ENCODE assay signal across 10 cellular contexts in genomic region chr2:63058742-63059433, GRCh38. TPM values are rescaled to one million over a fixed set of nuclear protein-coding genes. Genes with fewer than 3 reads are reported as not detected.
A peak's percentile ranks its signal among the peaks of the same experiment; 100 is the strongest.
DNase-seq lines count a peak whose midpoint lies in the region; ATAC-seq, FAIRE-seq and TF ChIP-seq lines count a peak whose summit lies in the region.
"Had no signal": no experiment of that assay in that cellular context is flagged by ENCODE, and none has a peak within 500 bp of the region (broad histone marks: within the 10 kb centered on the region; RNA-seq: fewer than 3 reads in every experiment).

No MANE protein-coding gene starts in this region.

- WGBS in spleen, 5 donors, result 5 to 8% (median 5%) methylated on average over 42 to 58 of the region's 58 CpGs
- 13 to 17% methylated on average over 1 to 12 of the region's 58 CpGs for WGBS in esophagus squamous epithelium, 2 donors

- intact Hi-C loops in spleen (cut with DNase I; ENCODE audit: low total_unique reads), result no loop called here
- intact Hi-C loops in esophagus squamous epithelium (cut with DNase I), result no loop called here

- H3K9me2 ChIP-seq in GM23338 (ENCODE audit: insufficient read depth), result no peaks in the 10 kb centered on the region

- H3K79me2 ChIP-seq in GM23338 (replicated peaks; ENCODE audit: insufficient read depth) (no peaks in the 10 kb centered on the region), keratinocyte (ENCODE audit: control insufficient read depth, insufficient read depth, low read length) (no peaks in the 10 kb centered on the region)

- no peak for TF ChIP-seq CTCF in GM23338 (conservative IDR thresholded peaks at IDR 0.05; ENCODE audit: low read depth in 2 of 2)
- no peak for TF ChIP-seq CTCF in keratinocyte (optimal IDR thresholded peaks at IDR 0.05 in 1 of 3, IDR thresholded peaks at IDR 0.05 in 1 of 3, conservative IDR thresholded peaks at IDR 0.05 in 1 of 3; ENCODE audit: extremely low read depth in 1 of 3, insufficient read depth in 2 of 3, low read length in 3 of 3)
- TF ChIP-seq CTCF in spleen (IDR thresholded peaks at IDR 0.05 in 8 of 11, conservative IDR thresholded peaks at IDR 0.05 in 3 of 11), result no peak
- TF ChIP-seq CTCF in esophagus squamous epithelium (IDR thresholded peaks at IDR 0.05), result no peak

- DNase-seq in GM23338 (ENCODE audit: low spot score) (peak; percentile 70), keratinocyte (ENCODE audit: low read depth, low spot score) (no peak), spleen (no peak), esophagus squamous epithelium (lab: John Stamatoyannopoulos, UW) (no peak), globus pallidus (ENCODE audit: low spot score) (no peak)
- no peak for DNase-seq in activated T-cell treated with anti-CD3 and anti-CD28 coated beads, Interleukin-2, amount 50 U/mL, for 4 hours
- DNase-seq in effector CD4-positive, alpha-beta T cell, result no peak
- DNase-seq: cortex of kidney, NCI-H345 had no signal

- peaks cover 28% of the 10 kb centered on the region for H3F3A ChIP-seq in GM23338 (replicated peaks; ENCODE audit: low read depth)

- no peak for FAIRE-seq in keratinocyte (lab: Jason Lieb, UNC)

- no peak overlapping the region for H3K27ac Mint-ChIP-seq in GM23338

- H3K4me1 ChIP-seq in GM23338 (ENCODE audit: insufficient read depth), result peaks cover 47% of the 10 kb centered on the region
- H3K4me1 ChIP-seq in keratinocyte (ENCODE audit: control insufficient read depth, extremely low read depth, insufficient read depth, low read length), result peaks cover 2% of the 10 kb centered on the region
- H3K4me1 ChIP-seq in spleen, result peaks cover 32 to 67% (median 61%) of the 10 kb centered on the region in 6 donors
- peaks cover 28 to 65% (median 43%) of the 10 kb centered on the region in 3 donors for H3K4me1 ChIP-seq in esophagus squamous epithelium

- peaks cover 9% of the 10 kb centered on the region; the same call in 1 of the 3 replicates for H3K36me3 Mint-ChIP-seq in GM23338 (ENCODE audit: low read depth)
- H3K36me3 Mint-ChIP-seq in activated T-cell treated with anti-CD3 and anti-CD28 coated beads, Interleukin-2, amount 50 U/mL, for 4 hours (ENCODE audit: insufficient read depth), result no peaks in the 10 kb centered on the region

- peaks cover 2% of the 10 kb centered on the region for H3K9me3 ChIP-seq in keratinocyte (ENCODE audit: control insufficient read depth, low read depth, low read length)
- H3K9me3 ChIP-seq in spleen, result peaks cover 0 to 16% (median 0%) of the 10 kb centered on the region in 8 donors
- no peaks in the 10 kb centered on the region for H3K9me3 ChIP-seq in esophagus squamous epithelium

- H3K9me3 Mint-ChIP-seq in GM23338, result peaks cover 11% of the 10 kb centered on the region; the same call in 2 of the 3 replicates
- H3K9me3 Mint-ChIP-seq in activated T-cell treated with anti-CD3 and anti-CD28 coated beads, Interleukin-2, amount 50 U/mL, for 4 hours, result peaks cover 5% of the 10 kb centered on the region

- peak overlapping the region; percentile 70 for H3K4me3 Mint-ChIP-seq in GM23338
- H3K4me3 Mint-ChIP-seq in activated T-cell treated with anti-CD3 and anti-CD28 coated beads, Interleukin-2, amount 50 U/mL, for 4 hours, result peak overlapping the region; percentile 9

- no peak overlapping the region for H3K9ac ChIP-seq in keratinocyte (ENCODE audit: control insufficient read depth, extremely low read depth, insufficient read depth, low read length)

- H3K4me1 Mint-ChIP-seq in GM23338, result peaks cover 52% of the 10 kb centered on the region
- H3K4me1 Mint-ChIP-seq in activated T-cell treated with anti-CD3 and anti-CD28 coated beads, Interleukin-2, amount 50 U/mL, for 4 hours (ENCODE audit: low read depth), result peaks cover 47% of the 10 kb centered on the region

- no peaks in the 10 kb centered on the region for H3K36me3 ChIP-seq in GM23338 (ENCODE audit: insufficient read depth)
- peaks cover 12 to 13% of the 10 kb centered on the region in 2 experiments for H3K36me3 ChIP-seq in keratinocyte (ENCODE audit: control insufficient read depth in 2 of 2, extremely low read depth in 1 of 2, insufficient read depth in 2 of 2, low read length in 2 of 2)
- H3K36me3 ChIP-seq in spleen, result no peaks in the 10 kb centered on the region
- H3K36me3 ChIP-seq in esophagus squamous epithelium, result no peaks in the 10 kb centered on the region

- H3K4me3 ChIP-seq in GM23338 (peak overlapping the region; percentile 89), keratinocyte (ENCODE audit: control insufficient read depth in 2 of 3, extremely low read depth in 1 of 3, insufficient read depth in 2 of 3, low read depth in 1 of 3, low read length in 3 of 3) (no peak overlapping the region), spleen (peak overlapping the region in 7 of 8 donors; percentile 6 to 60 (median 11)), esophagus squamous epithelium (peak overlapping the region in 2 of 4 donors; percentile 32 to 49)

- H2AFZ ChIP-seq in GM23338, result peak overlapping the region; percentile 86
- no peak overlapping the region for H2AFZ ChIP-seq in keratinocyte (ENCODE audit: control insufficient read depth, low read length)

- H3K27ac ChIP-seq in GM23338 (ENCODE audit: low read depth), result no peak overlapping the region
- H3K27ac ChIP-seq in keratinocyte (ENCODE audit: control insufficient read depth, insufficient read depth, low read length), result no peak overlapping the region
- H3K27ac ChIP-seq in spleen, result peak overlapping the region in 2 of 8 donors; percentile 70 to 75
- H3K27ac ChIP-seq in esophagus squamous epithelium, result no peak overlapping the region

- H3K27me3 ChIP-seq in GM23338 (ENCODE audit: insufficient read depth), result peaks cover 99% of the 10 kb centered on the region
- H3K27me3 ChIP-seq in keratinocyte (ENCODE audit: control insufficient read depth, extremely low read depth, insufficient read depth, low read length), result no peaks in the 10 kb centered on the region
- H3K27me3 ChIP-seq in spleen (replicated peaks in 1 of 7), result peaks cover 24 to 100% (median 99%) of the 10 kb centered on the region in 7 donors
- peaks cover 21 to 100% (median 59%) of the 10 kb centered on the region in 4 donors for H3K27me3 ChIP-seq in esophagus squamous epithelium

- H3K27me3 Mint-ChIP-seq in GM23338 (ENCODE audit: insufficient read depth, low read depth, poor library complexity), result peaks cover 84% of the 10 kb centered on the region
- peaks cover 74% of the 10 kb centered on the region for H3K27me3 Mint-ChIP-seq in activated T-cell treated with anti-CD3 and anti-CD28 coated beads, Interleukin-2, amount 50 U/mL, for 4 hours (ENCODE audit: low read depth)

- peak overlapping the region; percentile 96 for H3K4me2 ChIP-seq in GM23338
- H3K4me2 ChIP-seq in keratinocyte (ENCODE audit: control insufficient read depth, extremely low read depth, insufficient read depth, low read depth, low read length), result peak overlapping the region; percentile 93

- ATAC-seq in GM23338, result peak; percentile 25
- peak in 1 of 2 donors; percentile 29 for ATAC-seq in activated T-cell treated with anti-CD3 and anti-CD28 coated beads, Interleukin-2, amount 50 U/mL, for 4 hours

- TF ChIP-seq POLR2A in spleen (IDR thresholded peaks at IDR 0.05) (no peak), esophagus squamous epithelium (IDR thresholded peaks at IDR 0.05) (no peak)

- no peaks in the 10 kb centered on the region for H3K9me1 ChIP-seq in keratinocyte (ENCODE audit: control insufficient read depth, extremely low read depth, insufficient read depth, low read length)

- dilution Hi-C loops in keratinocyte (cut with MboI; ENCODE audit: extremely low pct_ligation_motif_present, low sequenced_read_pairs), result no loop called here

- H4K20me1 ChIP-seq in GM23338 (replicated peaks; ENCODE audit: insufficient read depth), result peaks cover 6% of the 10 kb centered on the region; the same call in 1 of the 2 replicates
- H4K20me1 ChIP-seq in keratinocyte (ENCODE audit: control insufficient read depth, extremely low read depth, insufficient read depth, low read length), result no peaks in the 10 kb centered on the region

RNA-seq across cellular contexts. Expression of gene OTX1, which starts 8.3 kb away (rescaled TPM):
- total RNA-seq in GM23338 (2014; rRNA removed; shearing (Covaris generic)), result 0.74 and 1.3 TPM in 2 replicates
- polyA plus RNA-seq in GM23338 (2016; fragmentation: Nextera tagmentation; extraction: Ambion mirVana) (1.1 and 2.2 TPM in 2 replicates), keratinocyte (0.22 to 0.54 TPM (median 0.28 TPM) in 3 replicates), spleen (not detected)
- total RNA-seq in activated T-cell treated with anti-CD3 and anti-CD28 coated beads, Interleukin-2, amount 50 U/mL, for 4 hours, result not detected
- polyA plus RNA-seq in keratinocyte (2011; ENCODE audit: low read depth), result 0.55 TPM
- polyA plus RNA-seq in keratinocyte (2011; cell fraction: cytosol; rRNA removed), result 0.26 and 0.35 TPM in 2 replicates
- polyA plus RNA-seq in keratinocyte (2011; cell fraction: nucleus; rRNA removed), result 2.1 and 3.3 TPM in 2 replicates
- 2.6 and 3.1 TPM in 2 replicates for polyA plus RNA-seq in keratinocyte (2012; ENCODE audit: low replicate concordance)
- polyA minus RNA-seq in keratinocyte, result 0.10 to 1.0 TPM (median 0.20 TPM) in 3 replicates
- 1.2 TPM for polyA minus RNA-seq in keratinocyte (2011; cell fraction: cytosol; rRNA and poly(A)+ RNA removed)
- 2.5 and 3.1 TPM in 2 replicates for polyA minus RNA-seq in keratinocyte (2011; cell fraction: nucleus; rRNA and poly(A)+ RNA removed)
- total RNA-seq in spleen (under 1 TPM in 2 of 7 donors, not detected in 5; 0.23 to 0.37 TPM), esophagus squamous epithelium (1 to 10 TPM in 1 of 4 donors, under 1 TPM in 1, not detected in 2; 0.85 to 2.6 TPM)
- total RNA-seq: subcutaneous adipose tissue had no signal

Comparison
In these comparisons a context has a peak if more than half of its experiments do, and no peak if none do; other contexts are left out.
1. H3K4me3 ChIP-seq: peak in GM23338 (single experiment) and spleen (7 of 8); none in keratinocyte (0 of 3).